2 cellular contexts compared by ENCODE assay signal in genomic region chr12:128595609-128596008, GRCh38.
A peak's percentile ranks its signal among the peaks of the same experiment; 100 is the strongest.
TF ChIP-seq lines count a peak whose summit lies in the region.

No MANE protein-coding gene starts in this region.

TF ChIP-seq in HepG2, 621 proteins besides CTCF, POLR2A, EP300 and RAD21:
- TF ChIP-seq RFX5 (IDR thresholded peaks at IDR 0.05; ENCODE audit: low read depth, low read length) (no peak), ATF7 (IDR thresholded peaks at IDR 0.05) (peak; percentile 85), ATF7 (CRISPR knock-in tag; IDR thresholded peaks at IDR 0.05) (no peak), CREB1 (IDR thresholded peaks at IDR 0.05) (peak; percentile 96), CREB1 (CRISPR knock-in tag; IDR thresholded peaks at IDR 0.05) (no peak), KLF13 (CRISPR knock-in tag; IDR thresholded peaks at IDR 0.05) (no peak), PRMT3 (CRISPR knock-in tag; IDR thresholded peaks at IDR 0.05; ENCODE audit: borderline replicate concordance, low read depth) (no peak), ZNF839 (CRISPR knock-in tag; IDR thresholded peaks at IDR 0.05; ENCODE audit: borderline replicate concordance) (no peak)

TF ChIP-seq in H1, 55 proteins besides CTCF, POLR2A, EP300 and RAD21:
- TF ChIP-seq KDM5A (IDR thresholded peaks at IDR 0.05; ENCODE audit: low read length): no peak
- TF ChIP-seq MAX (IDR thresholded peaks at IDR 0.05): 0 out of 2 replicates have a peak, but pooled peaks have one; percentile 20
TF ChIP-seq in H1: peak in this region for 1.
